In the genomic region with DNA sequence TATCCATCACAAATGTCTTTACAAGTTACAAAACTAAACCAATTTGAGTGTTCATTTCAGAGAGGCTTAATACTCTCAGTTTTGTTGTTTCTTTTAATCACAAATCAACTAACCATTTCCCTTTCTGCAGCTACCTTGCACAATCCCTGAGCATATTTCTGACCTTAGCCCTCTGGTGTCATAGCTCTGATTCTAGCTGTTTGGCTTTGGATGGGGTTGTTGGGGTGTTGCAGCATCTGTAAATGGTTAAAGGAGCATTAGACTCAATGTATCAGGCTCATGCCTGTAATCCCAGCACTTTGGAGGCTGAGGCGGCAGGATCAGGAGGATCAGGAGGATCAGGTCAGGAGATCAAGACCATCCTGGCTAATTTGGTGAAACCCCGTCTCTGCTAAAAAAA, we compare ENCODE assay signal across 19 cellular contexts.
DNase-seq lines count a peak whose midpoint lies in the region; ATAC-seq, FAIRE-seq and TF ChIP-seq lines count a peak whose summit lies in the region.
"Had no signal": no experiment of that assay in that cellular context is flagged by ENCODE, and none has a peak within 500 bp of the region (broad histone marks: within the 10 kb centered on the region; RNA-seq: fewer than 3 reads in every experiment).

No MANE protein-coding gene starts in this region.

- in situ Hi-C loops in GM23248 (cut with MboI) = no loop called here

- H3F3A ChIP-seq in GM23248 (ENCODE audit: insufficient read depth) = no peaks in the 10 kb centered on the region

- H3K27me3 ChIP-seq in GM23248 (replicated peaks; ENCODE audit: insufficient read depth) = no peaks in the 10 kb centered on the region
- no peaks in the 10 kb centered on the region for H3K27me3 ChIP-seq in WERI-Rb-1 (ENCODE audit: insufficient read depth, low read depth, severe bottlenecking)
- H3K27me3 ChIP-seq: BE2C had no signal

- no peak overlapping the region for H3K9ac ChIP-seq in GM23248

- H3K9me3 Mint-ChIP-seq in stimulated activated memory B cell treated with anti-CD40 and anti-IgM and Interleukin-4, amounts not matched to agents 10 μg/mL and 1 μg/mL and 100 μg/mL, for 72 hours = no peaks in the 10 kb centered on the region

- no peaks in the 10 kb centered on the region for H3K9me2 ChIP-seq in GM23248 (ENCODE audit: insufficient read depth)

- H3K4me1 Mint-ChIP-seq in stimulated activated memory B cell treated with anti-CD40 and anti-IgM and Interleukin-4, amounts not matched to agents 10 μg/mL and 1 μg/mL and 100 μg/mL, for 72 hours = no peaks in the 10 kb centered on the region
- H3K4me1 Mint-ChIP-seq: CD4-positive, CD25-positive, alpha-beta regulatory T cell; CD8-positive, alpha-beta memory T cell had no signal

- 43 to 50% methylated on average over 2 of the region's 2 CpGs for WGBS in GM23248 (ENCODE audit: low coverage in 1 of 2, low lambda C conversion rate in 2 of 2, missing lambda C conversion rate in 2 of 2), 2 experiments

- H3K4me3 ChIP-seq in GM23248 (no peak overlapping the region), WERI-Rb-1 (ENCODE audit: low read depth, low read length) (no peak overlapping the region)

- H3K36me3 Mint-ChIP-seq in stimulated activated memory B cell treated with anti-CD40 and anti-IgM and Interleukin-4, amounts not matched to agents 10 μg/mL and 1 μg/mL and 100 μg/mL, for 72 hours = no peaks in the 10 kb centered on the region
- H3K36me3 Mint-ChIP-seq: CD4-positive, CD25-positive, alpha-beta regulatory T cell; CD8-positive, alpha-beta memory T cell had no signal

- DNase-seq in GM23248 (peak; percentile 9), WERI-Rb-1 (peak; percentile 59), fibroblast of peridontal ligament (ENCODE audit: extremely low read depth) (peak; percentile 19), renal cortical epithelial cell (ENCODE audit: low read depth) (peak; percentile 10), GM12891 (ENCODE audit: insufficient read length, low spot score) (no peak), DMS53 treated with DMSO at 0.1 percent for 48 hours (lab: John Stamatoyannopoulos, UW; ENCODE audit: unreplicated experiment) (no peak)
- DNase-seq: BE2C; C1 segment of cervical spinal cord; CD4-positive, CD25-positive, alpha-beta regulatory T cell; CD8-positive, alpha-beta memory T cell; COR-L47; DMS 273 treated with DMSO at 0.1 percent for 48 hours; DMS53; H9 had no signal

- H3K27me3 Mint-ChIP-seq in stimulated activated memory B cell treated with anti-CD40 and anti-IgM and Interleukin-4, amounts not matched to agents 10 μg/mL and 1 μg/mL and 100 μg/mL, for 72 hours = no peaks in the 10 kb centered on the region
- H3K27me3 Mint-ChIP-seq: CD4-positive, CD25-positive, alpha-beta regulatory T cell; CD8-positive, alpha-beta memory T cell had no signal

- no peaks in the 10 kb centered on the region for H3K79me2 ChIP-seq in GM23248 (ENCODE audit: insufficient read depth)

- H3K4me2 ChIP-seq in GM23248 (ENCODE audit: unreplicated experiment) = no peak overlapping the region

- TF ChIP-seq CTCF in WERI-Rb-1 (IDR thresholded peaks at IDR 0.05; ENCODE audit: low read depth, low read length) = no peak

- no peaks in the 10 kb centered on the region for H3K4me1 ChIP-seq in GM23248 (ENCODE audit: insufficient read depth)
- H3K4me1 ChIP-seq: BE2C had no signal

- H3K36me3 ChIP-seq in GM23248 (ENCODE audit: low read depth) (no peaks in the 10 kb centered on the region), WERI-Rb-1 (no peaks in the 10 kb centered on the region)
- H3K36me3 ChIP-seq: BE2C had no signal

- H3K27ac ChIP-seq in GM23248 (no peak overlapping the region), WERI-Rb-1 (no peak overlapping the region)

- H3K27ac Mint-ChIP-seq in stimulated activated memory B cell treated with anti-CD40 and anti-IgM and Interleukin-4, amounts not matched to agents 10 μg/mL and 1 μg/mL and 100 μg/mL, for 72 hours = no peak overlapping the region
- H3K27ac Mint-ChIP-seq: CD4-positive, CD25-positive, alpha-beta regulatory T cell; CD8-positive, alpha-beta memory T cell; H9 had no signal

- no peaks in the 10 kb centered on the region for H3K9me3 ChIP-seq in GM23248 (ENCODE audit: low read depth)
- H3K9me3 ChIP-seq in WERI-Rb-1 (ENCODE audit: severe bottlenecking) = no peaks in the 10 kb centered on the region
- H3K9me3 ChIP-seq: BE2C had no signal

- H4K20me1 ChIP-seq in GM23248 (ENCODE audit: insufficient read depth) = no peaks in the 10 kb centered on the region

- TF ChIP-seq POLR2A in GM12891 (IDR thresholded peaks at IDR 0.05; ENCODE audit: low read depth, low read length) = no peak

- FAIRE-seq in GM12891 (lab: Jason Lieb, UNC) = no peak
- FAIRE-seq: G401.6, GM12892, GM18507, H1 had no signal

- ATAC-seq in stimulated activated memory B cell treated with anti-CD40 and anti-IgM and Interleukin-4, amounts not matched to agents 10 μg/mL and 1 μg/mL and 100 μg/mL, for 72 hours = no peak

- no peak overlapping the region for H3K4me3 Mint-ChIP-seq in stimulated activated memory B cell treated with anti-CD40 and anti-IgM and Interleukin-4, amounts not matched to agents 10 μg/mL and 1 μg/mL and 100 μg/mL, for 72 hours
- H3K4me3 Mint-ChIP-seq: CD4-positive, CD25-positive, alpha-beta regulatory T cell; CD8-positive, alpha-beta memory T cell; H9 had no signal

- no peak overlapping the region for H2AFZ ChIP-seq in GM23248

TF ChIP-seq in GM12891, 5 proteins besides CTCF, POLR2A, EP300 and RAD21:
- TF ChIP-seq POU2F2 (IDR thresholded peaks at IDR 0.05; ENCODE audit: low read depth, low read length) = no peak
- TF ChIP-seq SPI1 (IDR thresholded peaks at IDR 0.05; ENCODE audit: low read depth, low read length) = no peak
- no peak for TF ChIP-seq PAX5 (IDR thresholded peaks at IDR 0.05; ENCODE audit: insufficient read depth, low read length, severe bottlenecking)
- no peak for TF ChIP-seq POLR2AphosphoS5 (IDR thresholded peaks at IDR 0.05; ENCODE audit: low read depth, low read length)
- TF ChIP-seq TAF1 (IDR thresholded peaks at IDR 0.05; ENCODE audit: low read depth, low read length) = no peak

Comparison
In these comparisons a context has a peak if more than half of its experiments do, and no peak if none do; other contexts are left out.
1. DNase-seq: peak in GM23248 (single experiment), WERI-Rb-1 (single experiment), fibroblast of peridontal ligament (single experiment) and renal cortical epithelial cell (single experiment); none in GM12891 (single experiment) and DMS53 treated with DMSO at 0.1 percent for 48 hours (single experiment).